Comparison of ENCODE assay signal across 16 cellular contexts in the genomic region with DNA sequence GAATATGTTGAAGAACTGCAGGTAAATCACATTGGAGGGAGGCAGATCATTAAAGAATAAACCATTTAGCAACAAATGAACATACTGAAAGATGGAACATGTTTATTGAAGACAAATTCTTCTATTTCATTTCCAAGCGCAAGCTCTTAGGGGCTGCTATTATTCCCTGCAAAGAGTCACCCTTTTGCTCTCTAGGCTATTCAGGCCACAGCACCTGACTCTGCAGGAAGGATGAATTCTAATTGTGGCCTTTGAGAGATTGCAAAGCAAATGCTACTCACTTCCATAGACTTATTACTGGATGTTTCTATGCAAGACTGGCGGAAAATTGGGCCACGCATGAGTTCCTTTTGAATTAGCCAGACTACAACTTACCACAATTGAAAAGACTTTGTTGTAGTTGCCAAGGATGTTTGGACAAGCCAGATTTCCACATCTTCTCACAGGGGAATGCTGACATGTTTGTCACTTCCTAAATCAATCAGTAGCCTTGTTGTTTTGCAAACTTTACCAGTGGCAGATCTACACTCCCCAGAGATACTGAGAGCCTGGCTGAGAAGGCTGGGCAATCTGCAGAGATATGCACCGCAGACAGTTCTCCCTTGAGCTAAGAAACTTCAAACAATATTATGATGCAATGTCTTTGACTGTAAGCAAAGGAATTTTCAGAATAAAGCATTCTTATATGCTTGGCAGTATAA.
DNase-seq lines count a peak whose midpoint lies in the region; ATAC-seq and TF ChIP-seq lines count a peak whose summit lies in the region.
"Had no signal": no experiment of that assay in that cellular context is flagged by ENCODE, and none has a peak within 500 bp of the region (broad histone marks: within the 10 kb centered on the region; RNA-seq: fewer than 3 reads in every experiment).

No MANE protein-coding gene starts in this region.

- H2AK5ac ChIP-seq in trophoblast cell (ENCODE audit: low read length) = no peak overlapping the region

- no peak for ATAC-seq in GM19397 (IDR thresholded peaks at IDR 0.05; ENCODE audit: unreplicated experiment)
- no peak for ATAC-seq in GM18861 (IDR thresholded peaks at IDR 0.05; ENCODE audit: unreplicated experiment)
- ATAC-seq: activated naive CD4-positive, alpha-beta T cell treated with anti-CD3 and anti-CD28 coated beads, Interleukin-2, amount 50 U/mL, for 72 hours; stimulated activated naive CD8-positive, alpha-beta T cell treated with anti-CD3 and anti-CD28 coated beads, Interleukin-15, Interleukin-2, amounts not matched to agents 100 U/mL and 50 U/mL, for 24 hours had no signal

- H3K79me1 ChIP-seq in trophoblast cell (ENCODE audit: low read length) = no peaks in the 10 kb centered on the region

- no peak overlapping the region for H2BK120ac ChIP-seq in trophoblast cell (ENCODE audit: insufficient read depth, low read length, poor library complexity)

- H3K14ac ChIP-seq in trophoblast cell (ENCODE audit: low read length) = no peak overlapping the region

- no peak overlapping the region for H3K4me2 ChIP-seq in trophoblast cell (ENCODE audit: low read length)

- H3K9me3 ChIP-seq in trophoblast cell (ENCODE audit: insufficient read depth, low read depth, low read length) (no peaks in the 10 kb centered on the region), prostate gland (no peaks in the 10 kb centered on the region)

- H3K79me2 ChIP-seq in trophoblast cell (ENCODE audit: control insufficient read depth, insufficient read depth, low read length, poor library complexity) = no peaks in the 10 kb centered on the region

- no peak overlapping the region for H4K91ac ChIP-seq in trophoblast cell (ENCODE audit: low read depth, low read length)

- H3K27me3 ChIP-seq in trophoblast cell (ENCODE audit: insufficient read depth, low read length) = no peaks in the 10 kb centered on the region
- no peaks in the 10 kb centered on the region for H3K27me3 ChIP-seq in prostate gland (replicated peaks; ENCODE audit: insufficient read depth)

- H2BK5ac ChIP-seq in trophoblast cell (ENCODE audit: low read depth, low read length, poor library complexity) = no peak overlapping the region

- no peak overlapping the region for H4K8ac ChIP-seq in trophoblast cell (ENCODE audit: low read depth, low read length)

- H3K27ac ChIP-seq in trophoblast cell (ENCODE audit: low read depth, low read length) (no peak overlapping the region), prostate gland (no peak overlapping the region)

- H3K4ac ChIP-seq in trophoblast cell (ENCODE audit: low read depth, low read length) = no peak overlapping the region

- H3K4me1 ChIP-seq in trophoblast cell (ENCODE audit: control insufficient read depth in 1 of 2, insufficient read depth in 2 of 2, low read length in 2 of 2) (no peaks in the 10 kb centered on the region), prostate gland (replicated peaks) (no peaks in the 10 kb centered on the region)

- no peak overlapping the region for H4K12ac ChIP-seq in trophoblast cell (ENCODE audit: low read depth, low read length)

- H2AFZ ChIP-seq in trophoblast cell (ENCODE audit: insufficient read depth, low read length, poor library complexity) = no peak overlapping the region

- no peak overlapping the region for H2BK12ac ChIP-seq in trophoblast cell (ENCODE audit: low read length)

- H3K23ac ChIP-seq in trophoblast cell (ENCODE audit: low read length) = no peak overlapping the region

- DNase-seq in EL (peak; percentile 7), NCI-H345 (lab: John Stamatoyannopoulos, UW) (peak; percentile 35), fibroblast of gingiva (ENCODE audit: low read depth) (peak; percentile 89), trophoblast cell (peak; percentile 4 to 23), prostate gland (ENCODE audit: low spot score) (no peak), ecto neural progenitor cell (ENCODE audit: low spot score) (no peak)
- DNase-seq: activated CD8-positive, alpha-beta memory T cell treated with anti-CD3 and anti-CD28 coated beads for 24 hours; NCI-H2171; occipital lobe; stimulated activated CD4-positive, alpha-beta T cell treated with anti-CD3 and anti-CD28 coated beads, Interleukin-2, amount 100 ng/mL, for 48 hours; stimulated activated naive CD8-positive, alpha-beta T cell treated with anti-CD3 and anti-CD28 coated beads, Interleukin-15, Interleukin-2, amounts not matched to agents 100 U/mL and 50 U/mL, for 24 hours; T-helper 9 cell had no signal

- WGBS in trophoblast cell (ENCODE audit: extremely low coverage, insufficient coverage, insufficient read length) = no CpG with 5 or more reads among the region's 4 CpGs
- 77% methylated on average over 4 of the region's 4 CpGs for WGBS in prostate gland

- no peak for TF ChIP-seq POLR2A in prostate gland (IDR thresholded peaks at IDR 0.05)

- TF ChIP-seq CTCF in prostate gland (IDR thresholded peaks at IDR 0.05) = no peak

- no peak overlapping the region for H3K9ac ChIP-seq in trophoblast cell (ENCODE audit: low read length)

- intact Hi-C loops in prostate gland (cut with DNase I) = no loop called here

- H3K4me3 ChIP-seq in trophoblast cell (ENCODE audit: low read depth, low read length) (no peak overlapping the region), prostate gland (no peak overlapping the region)
- H3K4me3 ChIP-seq: lung had no signal

- H3K36me3 ChIP-seq in trophoblast cell (ENCODE audit: control insufficient read depth in 1 of 2, insufficient read depth in 2 of 2, low read length in 2 of 2) (no peaks in the 10 kb centered on the region), prostate gland (no peaks in the 10 kb centered on the region)

- no peak overlapping the region for H3K18ac ChIP-seq in trophoblast cell (ENCODE audit: low read length)

Comparison
In these comparisons a context has a peak if more than half of its experiments do, and no peak if none do; other contexts are left out.
1. DNase-seq: peak in EL (single experiment), NCI-H345 (single experiment), fibroblast of gingiva (single experiment) and trophoblast cell (2 of 2); none in prostate gland (single experiment) and ecto neural progenitor cell (single experiment).